2 cellular contexts compared by ENCODE assay signal in the genomic region with DNA sequence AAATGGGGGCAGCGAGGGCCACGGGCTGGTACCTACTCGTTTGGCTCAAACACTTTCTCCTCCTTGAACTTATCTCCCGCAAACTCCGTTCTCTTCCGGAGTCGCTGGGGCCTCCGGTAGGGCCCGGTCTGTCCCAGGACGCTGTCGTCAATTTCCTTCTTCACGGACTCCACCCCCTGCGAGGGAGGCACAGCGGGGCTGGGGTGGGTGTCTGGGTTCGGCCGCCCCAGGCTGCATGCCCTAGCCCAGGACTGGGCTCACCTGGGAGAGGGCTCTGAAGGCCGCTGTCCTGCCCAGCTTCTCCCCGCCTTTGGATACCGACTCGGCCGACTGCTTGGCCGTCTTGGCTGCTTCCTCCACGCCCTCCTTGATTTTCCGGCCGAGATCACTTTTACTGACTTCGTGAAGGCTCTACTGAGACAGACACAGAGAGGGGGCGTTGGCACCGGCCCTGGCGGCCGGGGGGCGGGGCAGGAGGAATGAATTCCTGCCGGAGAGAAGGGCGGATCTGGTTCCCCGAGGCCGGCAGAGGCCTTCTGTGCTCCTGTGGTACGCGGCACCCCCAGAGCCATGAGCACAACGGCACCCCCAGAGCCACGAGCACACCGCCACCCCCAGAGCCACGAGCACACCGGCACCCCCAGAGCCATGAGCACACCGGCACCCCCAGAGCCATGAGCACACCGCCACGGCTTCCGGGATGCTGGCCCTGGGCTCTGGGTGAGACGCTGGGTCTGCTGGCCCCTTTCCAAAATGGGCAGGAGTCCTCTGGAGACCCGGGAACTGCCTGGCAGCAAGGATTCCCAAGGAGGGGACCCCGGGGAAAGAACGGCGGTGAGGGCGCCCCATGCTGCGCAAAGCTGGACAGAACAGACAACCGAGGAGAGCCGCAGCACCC.
TF ChIP-seq lines count a peak whose summit lies in the region.

No MANE protein-coding gene starts in this region.

TF ChIP-seq in SK-N-SH, 30 proteins besides CTCF, POLR2A, EP300 and RAD21:
- no peak for TF ChIP-seq ELF1 (IDR thresholded peaks at IDR 0.05)
- TF ChIP-seq TCF12 (IDR thresholded peaks at IDR 0.05) = no peak
- no peak for TF ChIP-seq FOXM1 (IDR thresholded peaks at IDR 0.05; ENCODE audit: low read depth)
- no peak for TF ChIP-seq NFIC (IDR thresholded peaks at IDR 0.05; ENCODE audit: borderline replicate concordance)
- TF ChIP-seq, protein P1, sequence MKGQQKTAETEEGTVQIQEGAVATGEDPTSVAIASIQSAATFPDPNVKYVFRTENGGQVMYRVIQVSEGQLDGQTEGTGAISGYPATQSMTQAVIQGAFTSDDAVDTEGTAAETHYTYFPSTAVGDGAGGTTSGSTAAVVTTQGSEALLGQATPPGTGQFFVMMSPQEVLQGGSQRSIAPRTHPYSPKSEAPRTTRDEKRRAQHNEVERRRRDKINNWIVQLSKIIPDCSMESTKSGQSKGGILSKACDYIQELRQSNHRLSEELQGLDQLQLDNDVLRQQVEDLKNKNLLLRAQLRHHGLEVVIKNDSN (IDR thresholded peaks at IDR 0.05; ENCODE audit: borderline replicate concordance, low read depth) = no peak
- no peak for TF ChIP-seq JUND (IDR thresholded peaks at IDR 0.05)
- TF ChIP-seq, protein P2, sequence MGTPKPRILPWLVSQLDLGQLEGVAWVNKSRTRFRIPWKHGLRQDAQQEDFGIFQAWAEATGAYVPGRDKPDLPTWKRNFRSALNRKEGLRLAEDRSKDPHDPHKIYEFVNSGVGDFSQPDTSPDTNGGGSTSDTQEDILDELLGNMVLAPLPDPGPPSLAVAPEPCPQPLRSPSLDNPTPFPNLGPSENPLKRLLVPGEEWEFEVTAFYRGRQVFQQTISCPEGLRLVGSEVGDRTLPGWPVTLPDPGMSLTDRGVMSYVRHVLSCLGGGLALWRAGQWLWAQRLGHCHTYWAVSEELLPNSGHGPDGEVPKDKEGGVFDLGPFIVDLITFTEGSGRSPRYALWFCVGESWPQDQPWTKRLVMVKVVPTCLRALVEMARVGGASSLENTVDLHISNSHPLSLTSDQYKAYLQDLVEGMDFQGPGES (IDR thresholded peaks at IDR 0.05; ENCODE audit: low read depth, low read length) = no peak
- no peak for TF ChIP-seq YY1 (IDR thresholded peaks at IDR 0.05; ENCODE audit: low read depth)
- TF ChIP-seq FOXJ3 (CRISPR knock-in tag; IDR thresholded peaks at IDR 0.05) = no peak
- TF ChIP-seq CHD2 (IDR thresholded peaks at IDR 0.05; ENCODE audit: low read length, partially characterized antibody) = no peak
- TF ChIP-seq SMC3 (IDR thresholded peaks at IDR 0.05; ENCODE audit: low read depth, low read length) = no peak
- TF ChIP-seq, protein P3, sequence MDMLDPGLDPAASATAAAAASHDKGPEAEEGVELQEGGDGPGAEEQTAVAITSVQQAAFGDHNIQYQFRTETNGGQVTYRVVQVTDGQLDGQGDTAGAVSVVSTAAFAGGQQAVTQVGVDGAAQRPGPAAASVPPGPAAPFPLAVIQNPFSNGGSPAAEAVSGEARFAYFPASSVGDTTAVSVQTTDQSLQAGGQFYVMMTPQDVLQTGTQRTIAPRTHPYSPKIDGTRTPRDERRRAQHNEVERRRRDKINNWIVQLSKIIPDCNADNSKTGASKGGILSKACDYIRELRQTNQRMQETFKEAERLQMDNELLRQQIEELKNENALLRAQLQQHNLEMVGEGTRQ (IDR thresholded peaks at IDR 0.05; ENCODE audit: borderline replicate concordance, low read depth, low read length) = no peak

TF ChIP-seq in SK-N-SH treated with all-trans-retinoic acid at 6 μM for 48 hours, 23 proteins besides CTCF, POLR2A, EP300 and RAD21:
- no peak for TF ChIP-seq ZNF70 (CRISPR knock-in tag; IDR thresholded peaks at IDR 0.05)
- TF ChIP-seq, protein P4, sequence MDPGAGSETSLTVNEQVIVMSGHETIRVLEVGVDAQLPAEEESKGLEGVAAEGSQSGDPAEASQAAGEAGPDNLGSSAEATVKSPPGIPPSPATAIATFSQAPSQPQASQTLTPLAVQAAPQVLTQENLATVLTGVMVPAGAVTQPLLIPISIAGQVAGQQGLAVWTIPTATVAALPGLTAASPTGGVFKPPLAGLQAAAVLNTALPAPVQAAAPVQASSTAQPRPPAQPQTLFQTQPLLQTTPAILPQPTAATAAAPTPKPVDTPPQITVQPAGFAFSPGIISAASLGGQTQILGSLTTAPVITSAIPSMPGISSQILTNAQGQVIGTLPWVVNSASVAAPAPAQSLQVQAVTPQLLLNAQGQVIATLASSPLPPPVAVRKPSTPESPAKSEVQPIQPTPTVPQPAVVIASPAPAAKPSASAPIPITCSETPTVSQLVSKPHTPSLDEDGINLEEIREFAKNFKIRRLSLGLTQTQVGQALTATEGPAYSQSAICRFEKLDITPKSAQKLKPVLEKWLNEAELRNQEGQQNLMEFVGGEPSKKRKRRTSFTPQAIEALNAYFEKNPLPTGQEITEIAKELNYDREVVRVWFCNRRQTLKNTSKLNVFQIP (CRISPR knock-in tag; IDR thresholded peaks at IDR 0.05; ENCODE audit: borderline replicate concordance, low read depth) = no peak
